ENCODE assay signal across 1 cellular context in genomic region chr10:25457552-25457951, GRCh38.
TF ChIP-seq lines count a peak whose summit lies in the region.

No MANE protein-coding gene starts in this region.

TF ChIP-seq in K562, 482 proteins besides CTCF, POLR2A, EP300 and RAD21 (continued from another document and continues in another):
- no peak for TF ChIP-seq CHD7 (IDR thresholded peaks at IDR 0.05; ENCODE audit: low read depth, low read length)
- no peak for TF ChIP-seq SRSF7 (optimal IDR thresholded peaks at IDR 0.05; ENCODE audit: low read depth, low read length)
- TF ChIP-seq ZBTB11 (CRISPR knock-in tag; IDR thresholded peaks at IDR 0.05) = peak in 1 of 3 experiments; percentile 41; a peak in 1 of 6 replicates
- TF ChIP-seq C11orf30 (IDR thresholded peaks at IDR 0.05; ENCODE audit: low read depth) = peak; percentile 91
- no peak for TF ChIP-seq ETS2 (tag; IDR thresholded peaks at IDR 0.05; ENCODE audit: borderline replicate concordance, poor library complexity, severe bottlenecking)
- TF ChIP-seq FOXM1 (IDR thresholded peaks at IDR 0.05; ENCODE audit: low read depth) = no peak
- no peak for TF ChIP-seq FOXM1 (CRISPR knock-in tag; IDR thresholded peaks at IDR 0.05; ENCODE audit: low read depth)
- no peak for TF ChIP-seq TCFL5 (CRISPR knock-in tag; conservative IDR thresholded peaks at IDR 0.05)
- TF ChIP-seq ZNF282 (CRISPR knock-in tag; IDR thresholded peaks at IDR 0.05) = no peak
- no peak for TF ChIP-seq STAT5A (IDR thresholded peaks at IDR 0.05; ENCODE audit: borderline replicate concordance, low read length)
- TF ChIP-seq KDM5B (IDR thresholded peaks at IDR 0.05; ENCODE audit: insufficient replicate concordance, low read depth, low read length) = no peak
- no peak for TF ChIP-seq RAD51 (IDR thresholded peaks at IDR 0.05; ENCODE audit: borderline replicate concordance, low read depth)
- no peak for TF ChIP-seq HEY1 (CRISPR knock-in tag; IDR thresholded peaks at IDR 0.05; ENCODE audit: borderline replicate concordance)
- TF ChIP-seq KLF6 (CRISPR knock-in tag; IDR thresholded peaks at IDR 0.05; ENCODE audit: borderline replicate concordance) = no peak
- TF ChIP-seq NFE2 (IDR thresholded peaks at IDR 0.05; ENCODE audit: low read depth) = peak; percentile 93
- no peak for TF ChIP-seq MTA3 (IDR thresholded peaks at IDR 0.05; ENCODE audit: borderline replicate concordance)
- no peak for TF ChIP-seq PRMT5 (CRISPR knock-in tag; IDR thresholded peaks at IDR 0.05)
- TF ChIP-seq HDAC2 (IDR thresholded peaks at IDR 0.05) = no peak
- no peak for TF ChIP-seq RB1 (IDR thresholded peaks at IDR 0.05; ENCODE audit: low read depth)
- TF ChIP-seq, protein P1, sequence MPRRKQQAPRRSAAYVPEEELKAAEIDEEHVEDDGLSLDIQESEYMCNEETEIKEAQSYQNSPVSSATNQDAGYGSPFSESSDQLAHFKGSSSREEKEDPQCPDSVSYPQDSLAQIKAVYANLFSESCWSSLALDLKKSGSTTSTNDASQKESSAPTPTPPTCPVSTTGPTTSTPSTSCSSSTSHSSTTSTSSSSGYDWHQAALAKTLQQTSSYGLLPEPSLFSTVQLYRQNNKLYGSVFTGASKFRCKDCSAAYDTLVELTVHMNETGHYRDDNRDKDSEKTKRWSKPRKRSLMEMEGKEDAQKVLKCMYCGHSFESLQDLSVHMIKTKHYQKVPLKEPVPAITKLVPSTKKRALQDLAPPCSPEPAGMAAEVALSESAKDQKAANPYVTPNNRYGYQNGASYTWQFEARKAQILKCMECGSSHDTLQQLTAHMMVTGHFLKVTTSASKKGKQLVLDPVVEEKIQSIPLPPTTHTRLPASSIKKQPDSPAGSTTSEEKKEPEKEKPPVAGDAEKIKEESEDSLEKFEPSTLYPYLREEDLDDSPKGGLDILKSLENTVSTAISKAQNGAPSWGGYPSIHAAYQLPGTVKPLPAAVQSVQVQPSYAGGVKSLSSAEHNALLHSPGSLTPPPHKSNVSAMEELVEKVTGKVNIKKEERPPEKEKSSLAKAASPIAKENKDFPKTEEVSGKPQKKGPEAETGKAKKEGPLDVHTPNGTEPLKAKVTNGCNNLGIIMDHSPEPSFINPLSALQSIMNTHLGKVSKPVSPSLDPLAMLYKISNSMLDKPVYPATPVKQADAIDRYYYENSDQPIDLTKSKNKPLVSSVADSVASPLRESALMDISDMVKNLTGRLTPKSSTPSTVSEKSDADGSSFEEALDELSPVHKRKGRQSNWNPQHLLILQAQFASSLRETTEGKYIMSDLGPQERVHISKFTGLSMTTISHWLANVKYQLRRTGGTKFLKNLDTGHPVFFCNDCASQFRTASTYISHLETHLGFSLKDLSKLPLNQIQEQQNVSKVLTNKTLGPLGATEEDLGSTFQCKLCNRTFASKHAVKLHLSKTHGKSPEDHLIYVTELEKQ (CRISPR knock-in tag; IDR thresholded peaks at IDR 0.05) = no peak
- no peak for TF ChIP-seq ZNF780A (CRISPR knock-in tag; IDR thresholded peaks at IDR 0.05)
- TF ChIP-seq SIN3A (IDR thresholded peaks at IDR 0.05; ENCODE audit: borderline replicate concordance in 2 of 2, control insufficient read depth in 1 of 2, low read depth in 2 of 2, low read length in 2 of 2) = no peak
- TF ChIP-seq ZNF316 (IDR thresholded peaks at IDR 0.05) = peak; percentile 93
- no peak for TF ChIP-seq RBFOX2 (IDR thresholded peaks at IDR 0.05; ENCODE audit: low read depth, low read length)
- 0 out of 2 replicates have a peak, but pooled peaks have one; percentile 9 for TF ChIP-seq ARID1B (IDR thresholded peaks at IDR 0.05)
- TF ChIP-seq POLR3A (IDR thresholded peaks at IDR 0.05; ENCODE audit: borderline replicate concordance, extremely low read depth, insufficient read depth, insufficient read length) = no peak
- TF ChIP-seq RBM14 (IDR thresholded peaks at IDR 0.05; ENCODE audit: borderline replicate concordance, insufficient read depth, low read depth, low read length) = no peak
- TF ChIP-seq, protein P2, sequence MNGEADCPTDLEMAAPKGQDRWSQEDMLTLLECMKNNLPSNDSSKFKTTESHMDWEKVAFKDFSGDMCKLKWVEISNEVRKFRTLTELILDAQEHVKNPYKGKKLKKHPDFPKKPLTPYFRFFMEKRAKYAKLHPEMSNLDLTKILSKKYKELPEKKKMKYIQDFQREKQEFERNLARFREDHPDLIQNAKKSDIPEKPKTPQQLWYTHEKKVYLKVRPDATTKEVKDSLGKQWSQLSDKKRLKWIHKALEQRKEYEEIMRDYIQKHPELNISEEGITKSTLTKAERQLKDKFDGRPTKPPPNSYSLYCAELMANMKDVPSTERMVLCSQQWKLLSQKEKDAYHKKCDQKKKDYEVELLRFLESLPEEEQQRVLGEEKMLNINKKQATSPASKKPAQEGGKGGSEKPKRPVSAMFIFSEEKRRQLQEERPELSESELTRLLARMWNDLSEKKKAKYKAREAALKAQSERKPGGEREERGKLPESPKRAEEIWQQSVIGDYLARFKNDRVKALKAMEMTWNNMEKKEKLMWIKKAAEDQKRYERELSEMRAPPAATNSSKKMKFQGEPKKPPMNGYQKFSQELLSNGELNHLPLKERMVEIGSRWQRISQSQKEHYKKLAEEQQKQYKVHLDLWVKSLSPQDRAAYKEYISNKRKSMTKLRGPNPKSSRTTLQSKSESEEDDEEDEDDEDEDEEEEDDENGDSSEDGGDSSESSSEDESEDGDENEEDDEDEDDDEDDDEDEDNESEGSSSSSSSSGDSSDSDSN (IDR thresholded peaks at IDR 0.05; ENCODE audit: borderline replicate concordance in 1 of 2, low read depth in 2 of 2, low read length in 2 of 2) = no peak
- TF ChIP-seq MAFG (tag; conservative IDR thresholded peaks at IDR 0.05) = peak; percentile 97
- no peak for TF ChIP-seq CBX3 (IDR thresholded peaks at IDR 0.05; ENCODE audit: borderline replicate concordance in 1 of 2, low read length in 2 of 2)
- no peak for TF ChIP-seq RFX1 (IDR thresholded peaks at IDR 0.05)
- no peak for TF ChIP-seq HOXB6 (CRISPR knock-in tag; IDR thresholded peaks at IDR 0.05; ENCODE audit: borderline replicate concordance)
- no peak for TF ChIP-seq HNRNPK (IDR thresholded peaks at IDR 0.05; ENCODE audit: low read depth, low read length, poor library complexity, severe bottlenecking)
- no peak for TF ChIP-seq ZNF57 (CRISPR knock-in tag; IDR thresholded peaks at IDR 0.05)
- no peak for TF ChIP-seq ZNF124 (CRISPR knock-in tag; IDR thresholded peaks at IDR 0.05)
- TF ChIP-seq ZNF764 (CRISPR knock-in tag; IDR thresholded peaks at IDR 0.05; ENCODE audit: low read depth) = no peak
- no peak for TF ChIP-seq L3MBTL2 (IDR thresholded peaks at IDR 0.05)
- TF ChIP-seq, protein P3, sequence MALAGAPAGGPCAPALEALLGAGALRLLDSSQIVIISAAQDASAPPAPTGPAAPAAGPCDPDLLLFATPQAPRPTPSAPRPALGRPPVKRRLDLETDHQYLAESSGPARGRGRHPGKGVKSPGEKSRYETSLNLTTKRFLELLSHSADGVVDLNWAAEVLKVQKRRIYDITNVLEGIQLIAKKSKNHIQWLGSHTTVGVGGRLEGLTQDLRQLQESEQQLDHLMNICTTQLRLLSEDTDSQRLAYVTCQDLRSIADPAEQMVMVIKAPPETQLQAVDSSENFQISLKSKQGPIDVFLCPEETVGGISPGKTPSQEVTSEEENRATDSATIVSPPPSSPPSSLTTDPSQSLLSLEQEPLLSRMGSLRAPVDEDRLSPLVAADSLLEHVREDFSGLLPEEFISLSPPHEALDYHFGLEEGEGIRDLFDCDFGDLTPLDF (CRISPR knock-in tag; IDR thresholded peaks at IDR 0.05) = no peak
- no peak for TF ChIP-seq ZBTB26 (CRISPR knock-in tag; IDR thresholded peaks at IDR 0.05)
- no peak for TF ChIP-seq SIX5 (IDR thresholded peaks at IDR 0.05; ENCODE audit: borderline replicate concordance in 1 of 2, insufficient read depth in 1 of 2, low read depth in 1 of 2, low read length in 2 of 2)
- peak; percentile 88 for TF ChIP-seq MAFF (IDR thresholded peaks at IDR 0.05; ENCODE audit: low read length)
- no peak for TF ChIP-seq GTF2E2 (tag; IDR thresholded peaks at IDR 0.05)
